11 cellular contexts compared by ENCODE assay signal in the genomic region with DNA sequence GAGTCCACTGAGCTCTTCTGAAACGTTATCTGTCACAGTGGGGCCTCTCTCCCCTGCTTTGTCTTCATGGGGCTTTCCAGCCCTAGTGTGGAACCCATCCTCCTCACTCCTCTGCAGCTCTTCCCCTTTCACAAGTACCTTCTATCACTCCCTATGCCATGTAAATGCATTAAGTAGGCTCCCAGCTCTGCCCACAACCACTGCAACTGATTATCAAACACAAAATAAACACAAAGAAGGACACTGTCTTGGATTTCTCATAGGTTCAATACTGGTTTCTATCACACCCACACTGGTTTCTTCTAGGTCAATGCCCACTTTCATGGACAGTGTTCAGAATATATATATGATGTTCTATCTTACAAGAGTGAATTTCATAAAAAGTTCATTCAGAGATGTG.
DNase-seq lines count a peak whose midpoint lies in the region; ATAC-seq and TF ChIP-seq lines count a peak whose summit lies in the region.
"Had no signal": no experiment of that assay in that cellular context is flagged by ENCODE, and none has a peak within 500 bp of the region (broad histone marks: within the 10 kb centered on the region; RNA-seq: fewer than 3 reads in every experiment).

No MANE protein-coding gene starts in this region.

- ATAC-seq in GM19372 (IDR thresholded peaks at IDR 0.05; ENCODE audit: low read depth, unreplicated experiment) (peak; percentile 77), HG03378 (IDR thresholded peaks at IDR 0.05; ENCODE audit: unreplicated experiment) (peak; percentile 78), HG03175 (IDR thresholded peaks at IDR 0.05; ENCODE audit: unreplicated experiment) (no peak)

- H3K4me3 ChIP-seq in choroid plexus epithelial cell (ENCODE audit: low read depth, low read length), result no peak overlapping the region
- no peak overlapping the region for H3K4me3 ChIP-seq in CD8-positive, alpha-beta memory T cell (ENCODE audit: low read length)
- H3K4me3 ChIP-seq: thoracic aorta had no signal

- peak overlapping the region in 1 of 7 donors; percentile 38 for H3K4me3 Mint-ChIP-seq in CD8-positive, alpha-beta memory T cell

- no peaks in the 10 kb centered on the region for H3K9me3 Mint-ChIP-seq in CD8-positive, alpha-beta memory T cell

- no peaks in the 10 kb centered on the region for H3K9me3 ChIP-seq in CD8-positive, alpha-beta memory T cell (ENCODE audit: low read length)
- H3K9me3 ChIP-seq: thoracic aorta had no signal

- no peaks in the 10 kb centered on the region for H3K27me3 ChIP-seq in CD8-positive, alpha-beta memory T cell (ENCODE audit: insufficient read depth, low read length, poor library complexity, severe bottlenecking)

- DNase-seq in GM10248 (ENCODE audit: extremely low spot score) (peak; percentile 39), choroid plexus epithelial cell (ENCODE audit: low read depth) (peak; percentile 32), head of caudate nucleus (no peak)
- DNase-seq in NK-92 treated with Interleukin-12 subunit alpha and Interleukin-12 subunit beta, amount 100 ng/mL, for 24 hours (lab: John Stamatoyannopoulos, UW), result no peak
- no peak for DNase-seq in CD8-positive, alpha-beta memory T cell
- DNase-seq: activated CD4-positive, alpha-beta T cell treated with anti-CD3 and anti-CD28 coated beads for 48 hours had no signal

- CTCF ChIA-PET in GM10248 (lab: Yijun Ruan, JAX), result interaction anchor here (0.9 to 2.9 kb wide), 3 partner anchors 8 to 11 kb away, joined by 3 to 10 read pairs (median 8); no protein-coding TSS in a partner anchor
- CTCF ChIA-PET in CD8-positive, alpha-beta memory T cell (lab: Charles Lee), result no interaction called here

- no peak overlapping the region for H3K27ac ChIP-seq in CD8-positive, alpha-beta memory T cell (ENCODE audit: low read depth, low read length)
- H3K27ac ChIP-seq: C4-2B, thoracic aorta had no signal

- peaks cover 0 to 4% (median 2%) of the 10 kb centered on the region in 3 donors for H3K36me3 Mint-ChIP-seq in CD8-positive, alpha-beta memory T cell

- POLR2A ChIA-PET in GM10248 (lab: Yijun Ruan, JAX), result no interaction called here
- POLR2A ChIA-PET in CD8-positive, alpha-beta memory T cell (lab: Charles Lee), result no interaction called here

- TF ChIP-seq CTCF in GM10248 (IDR thresholded peaks at IDR 0.05; ENCODE audit: control extremely low read depth, extremely low read depth, low read depth, missing control alignments), result no peak
- no peak for TF ChIP-seq CTCF in choroid plexus epithelial cell (conservative IDR thresholded peaks at IDR 0.05; ENCODE audit: low read depth, low read length)

- H3K27ac Mint-ChIP-seq in CD8-positive, alpha-beta memory T cell, result peak overlapping the region in 2 of 8 donors; percentile 4 to 17

- no peaks in the 10 kb centered on the region for H3K27me3 Mint-ChIP-seq in CD8-positive, alpha-beta memory T cell

- H3K4me1 ChIP-seq in CD8-positive, alpha-beta memory T cell (ENCODE audit: insufficient read depth, low read length), result no peaks in the 10 kb centered on the region

- no peaks in the 10 kb centered on the region for H3K36me3 ChIP-seq in CD8-positive, alpha-beta memory T cell (ENCODE audit: insufficient read depth, low read length)
- H3K36me3 ChIP-seq: thoracic aorta had no signal

- H3K4me1 Mint-ChIP-seq in CD8-positive, alpha-beta memory T cell, result peaks cover 0 to 16% (median 8%) of the 10 kb centered on the region in 3 donors

- intact Hi-C loops in head of caudate nucleus (cut with DNase I), result no loop called here

Comparison
In these comparisons a context has a peak if more than half of its experiments do, and no peak if none do; other contexts are left out.
1. DNase-seq: peak in GM10248 (single experiment) and choroid plexus epithelial cell (single experiment); none in head of caudate nucleus (0 of 42), NK-92 treated with Interleukin-12 subunit alpha and Interleukin-12 subunit beta, amount 100 ng/mL, for 24 hours (single experiment) and CD8-positive, alpha-beta memory T cell (0 of 5).